ENCODE assay signal across 25 cellular contexts in the genomic region with DNA sequence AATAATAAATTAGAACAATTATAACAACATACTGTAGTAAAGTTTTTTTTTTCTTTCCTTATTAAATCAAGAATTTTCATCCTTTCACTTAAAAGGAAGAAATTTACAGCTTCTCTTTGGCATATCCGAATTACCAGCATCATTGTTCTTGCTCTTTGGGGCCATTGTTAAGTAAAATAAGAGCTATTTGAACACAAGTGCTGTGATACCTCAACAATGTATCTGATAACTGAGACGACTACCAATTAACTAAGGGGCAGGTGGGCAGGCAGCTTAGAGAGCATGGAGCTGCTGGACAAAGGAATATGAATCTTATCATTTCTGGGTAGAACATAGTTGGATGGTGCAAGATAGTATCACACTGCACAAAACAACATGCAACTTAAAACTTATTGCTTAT.
"Had no signal": no experiment of that assay in that cellular context is flagged by ENCODE, and none has a peak within 500 bp of the region (broad histone marks: within the 10 kb centered on the region; RNA-seq: fewer than 3 reads in every experiment).

No MANE protein-coding gene starts in this region.

- H2AFZ ChIP-seq: hepatocyte had no signal

- H3K36me3 ChIP-seq: colonic mucosa, gastrocnemius medialis, neutrophil, right lobe of liver, tibial nerve had no signal

- H3K4me3 Mint-ChIP-seq: activated CD8-positive, alpha-beta memory T cell treated with anti-CD3 and anti-CD28 coated beads, Interleukin-2, amount 10 ng/mL, durations not matched to agents 7 days and 5 days; activated CD8-positive, alpha-beta T cell treated with anti-CD3 and anti-CD28 coated beads for 36 hours; activated naive CD4-positive, alpha-beta T cell treated with anti-CD3 and anti-CD28 coated beads, Interleukin-2, amount 50 U/mL, for 24 hours; activated naive CD8-positive, alpha-beta T cell treated with anti-CD3 and anti-CD28 coated beads, Interleukin-2, amount 50 U/mL, for 24 hours; immature natural killer cell; nephron progenitor cell; T-helper 17 cell had no signal

- H3K27ac Mint-ChIP-seq: activated CD8-positive, alpha-beta memory T cell treated with anti-CD3 and anti-CD28 coated beads, Interleukin-2, amount 10 ng/mL, durations not matched to agents 7 days and 5 days; activated CD8-positive, alpha-beta T cell treated with anti-CD3 and anti-CD28 coated beads for 36 hours; activated naive CD4-positive, alpha-beta T cell treated with anti-CD3 and anti-CD28 coated beads, Interleukin-2, amount 50 U/mL, for 24 hours; activated naive CD8-positive, alpha-beta T cell treated with anti-CD3 and anti-CD28 coated beads, Interleukin-2, amount 50 U/mL, for 24 hours; activated T-helper 2 cell treated with anti-CD3 and anti-CD28 coated beads, Interferon-gamma antibody, Interleukin-2, Interleukin-4, amounts not matched to agents 10 μg/mL and 5 μg/mL and 100 μg/mL, durations not matched to agents 14 hours and 24 hours and 36 hours; immature natural killer cell; nephron progenitor cell; progenitor cell of endocrine pancreas; T-helper 17 cell had no signal

- DNase-seq: activated CD4-positive, alpha-beta T cell treated with anti-CD3 and anti-CD28 coated beads, Interleukin-2, amount 50 U/mL, for 1 hour; activated CD8-positive, alpha-beta memory T cell treated with anti-CD3 and anti-CD28 coated beads, Interleukin-2, amount 10 ng/mL, durations not matched to agents 7 days and 5 days; activated CD8-positive, alpha-beta T cell treated with anti-CD3 and anti-CD28 coated beads for 36 hours; activated naive CD8-positive, alpha-beta T cell treated with anti-CD3 and anti-CD28 coated beads, Interleukin-2, amount 50 U/mL, for 24 hours; activated T-cell treated with anti-CD3 and anti-CD28 coated beads, Interleukin-2, amount 50 U/mL, for 48 hours; colonic mucosa; effector CD8-positive, alpha-beta T cell; gastrocnemius medialis; glutamatergic neuron; immature natural killer cell; kidney; left colon; mammary epithelial cell; nephron progenitor cell; right lobe of liver; stimulated activated CD4-positive, alpha-beta T cell treated with anti-CD3 and anti-CD28 coated beads, Interleukin-2, amount 100 ng/mL, for 48 hours; stimulated activated naive CD4-positive, alpha-beta T cell treated with Interleukin-2 at 50 U/mL for 16 hours; T-helper 17 cell; T1000 had no signal

- H3K4me1 ChIP-seq: colonic mucosa, gastrocnemius medialis, right lobe of liver, tibial nerve had no signal

- H3K27me3 ChIP-seq: colonic mucosa, gastrocnemius medialis, hepatocyte, neutrophil, right lobe of liver, tibial nerve had no signal

- H3K4me3 ChIP-seq: colonic mucosa, gastrocnemius medialis, hepatocyte, right lobe of liver, tibial nerve had no signal

- H3K9me3 Mint-ChIP-seq: nephron progenitor cell had no signal

- H3K36me3 Mint-ChIP-seq: activated naive CD4-positive, alpha-beta T cell treated with anti-CD3 and anti-CD28 coated beads, Interleukin-2, amount 50 U/mL, for 24 hours; immature natural killer cell had no signal

- H3K4me1 Mint-ChIP-seq: activated CD8-positive, alpha-beta memory T cell treated with anti-CD3 and anti-CD28 coated beads, Interleukin-2, amount 10 ng/mL, durations not matched to agents 7 days and 5 days; activated naive CD4-positive, alpha-beta T cell treated with anti-CD3 and anti-CD28 coated beads, Interleukin-2, amount 50 U/mL, for 24 hours; activated naive CD8-positive, alpha-beta T cell treated with anti-CD3 and anti-CD28 coated beads, Interleukin-2, amount 50 U/mL, for 24 hours; immature natural killer cell; nephron progenitor cell; T-helper 17 cell had no signal

- H3K27me3 Mint-ChIP-seq: activated CD8-positive, alpha-beta memory T cell treated with anti-CD3 and anti-CD28 coated beads, Interleukin-2, amount 10 ng/mL, durations not matched to agents 7 days and 5 days; activated CD8-positive, alpha-beta T cell treated with anti-CD3 and anti-CD28 coated beads for 36 hours; activated naive CD4-positive, alpha-beta T cell treated with anti-CD3 and anti-CD28 coated beads, Interleukin-2, amount 50 U/mL, for 24 hours; activated naive CD8-positive, alpha-beta T cell treated with anti-CD3 and anti-CD28 coated beads, Interleukin-2, amount 50 U/mL, for 24 hours; progenitor cell of endocrine pancreas; T-helper 17 cell had no signal

- H3K9me3 ChIP-seq: colonic mucosa, gastrocnemius medialis, right lobe of liver, tibial nerve had no signal

- H3K4me2 ChIP-seq: hepatocyte had no signal

- H3K79me2 ChIP-seq: hepatocyte had no signal

- H3K27ac ChIP-seq: colonic mucosa, gastrocnemius medialis, hepatocyte, neutrophil, right lobe of liver, tibial nerve had no signal
